ENCODE assay signal across 26 cellular contexts in genomic region chrX:65752294-65752693, GRCh38.
DNase-seq lines count a peak whose midpoint lies in the region; ATAC-seq, FAIRE-seq and TF ChIP-seq lines count a peak whose summit lies in the region.
"Had no signal": no experiment of that assay in that cellular context is flagged by ENCODE, and none has a peak within 500 bp of the region (broad histone marks: within the 10 kb centered on the region; RNA-seq: fewer than 3 reads in every experiment).

No MANE protein-coding gene starts in this region.

- H3K27ac ChIP-seq in GM12878 (ENCODE audit: control insufficient read depth, insufficient read depth) = no peak overlapping the region
- H3K27ac ChIP-seq: thoracic aorta had no signal

- SMC1A ChIA-PET in GM12878 (lab: Charles Lee; ENCODE audit: uncharacterized antibody, unreplicated experiment) = interaction anchor here (0.7 to 2.7 kb wide), 12 partner anchors 9 to 279 kb away, joined by 3 to 9 read pairs (median 4); no protein-coding TSS in a partner anchor

- H3K9me3 ChIP-seq in GM12878 (replicated peaks; ENCODE audit: control insufficient read depth, insufficient read depth, low read length) = no peaks in the 10 kb centered on the region
- H3K9me3 ChIP-seq: MG63, thoracic aorta had no signal

- TF ChIP-seq POLR2A in GM12878 (IDR thresholded peaks at IDR 0.05; ENCODE audit: low read depth, low read length) = no peak

- in situ Hi-C loops in GM12878 (cut with MboI) = no loop called here

- RAD21 ChIA-PET in GM12878 (lab: Charles Lee; ENCODE audit: unreplicated experiment) = interaction anchor here (2.3 to 2.6 kb wide), 2 partner anchors 30 to 156 kb away, joined by 7 to 14 read pairs; no protein-coding TSS in a partner anchor

- no peak for TF ChIP-seq RAD21 in GM12878 (IDR thresholded peaks at IDR 0.05; ENCODE audit: insufficient read depth, low read depth, low read length)

- no peak overlapping the region; the same call in 1 of the 2 replicates for H2AFZ ChIP-seq in GM12878 (ENCODE audit: control insufficient read depth, low read depth, low read length)
- H2AFZ ChIP-seq: GM23338 had no signal

- BruUV-seq in GM12878 (replicated peaks; lab: Mats Ljungman, UMichigan) = no TSS peak

- no peaks in the 10 kb centered on the region for H3K79me2 ChIP-seq in GM12878 (ENCODE audit: control insufficient read depth, insufficient read depth, low read length)

- H3K27ac Mint-ChIP-seq in activated CD8-positive, alpha-beta T cell treated with anti-CD3 and anti-CD28 coated beads, Interleukin-2, amount 10 ng/mL, durations not matched to agents 7 days and 5 days = no peak overlapping the region
- no peak overlapping the region for H3K27ac Mint-ChIP-seq in activated CD8-positive, alpha-beta T cell treated with anti-CD3 and anti-CD28 coated beads for 36 hours
- peak overlapping the region; percentile 52 for H3K27ac Mint-ChIP-seq in stimulated activated effector memory CD8-positive, alpha-beta T cell treated with anti-CD3 and anti-CD28 coated beads, Interleukin-12 subunit alpha, Interleukin-12 subunit beta, amount 100 ng/mL, for 72 hours
- H3K27ac Mint-ChIP-seq: activated CD4-positive, alpha-beta T cell treated with anti-CD3 and anti-CD28 coated beads for 36 hours; GM23338 had no signal

- no peak overlapping the region for H3K4me3 ChIP-seq in GM12878
- H3K4me3 ChIP-seq: GM23338, MG63, smooth muscle cell, thoracic aorta had no signal

- H3K9me3 Mint-ChIP-seq in activated CD8-positive, alpha-beta T cell treated with anti-CD3 and anti-CD28 coated beads, Interleukin-2, amount 10 ng/mL, durations not matched to agents 7 days and 5 days (ENCODE audit: insufficient read depth) = no peaks in the 10 kb centered on the region
- peaks cover 4% of the 10 kb centered on the region for H3K9me3 Mint-ChIP-seq in activated CD8-positive, alpha-beta T cell treated with anti-CD3 and anti-CD28 coated beads for 36 hours
- no peaks in the 10 kb centered on the region for H3K9me3 Mint-ChIP-seq in stimulated activated effector memory CD8-positive, alpha-beta T cell treated with anti-CD3 and anti-CD28 coated beads, Interleukin-12 subunit alpha, Interleukin-12 subunit beta, amount 100 ng/mL, for 72 hours
- H3K9me3 Mint-ChIP-seq: stimulated activated naive CD8-positive, alpha-beta T cell treated with anti-CD3 and anti-CD28 coated beads, Interleukin-15, amount 100 ng/mL, for 72 hours had no signal

- H3K4me2 ChIP-seq in GM12878 (ENCODE audit: control insufficient read depth, insufficient read depth) = no peak overlapping the region
- H3K4me2 ChIP-seq: GM23338, smooth muscle cell had no signal

- peak overlapping the region; percentile 18 for H3K4me3 Mint-ChIP-seq in activated CD8-positive, alpha-beta T cell treated with anti-CD3 and anti-CD28 coated beads, Interleukin-2, amount 10 ng/mL, durations not matched to agents 7 days and 5 days
- no peak overlapping the region for H3K4me3 Mint-ChIP-seq in activated CD8-positive, alpha-beta T cell treated with anti-CD3 and anti-CD28 coated beads for 36 hours
- H3K4me3 Mint-ChIP-seq in stimulated activated effector memory CD8-positive, alpha-beta T cell treated with anti-CD3 and anti-CD28 coated beads, Interleukin-12 subunit alpha, Interleukin-12 subunit beta, amount 100 ng/mL, for 72 hours = no peak overlapping the region
- H3K4me3 Mint-ChIP-seq: activated CD4-positive, alpha-beta T cell treated with anti-CD3 and anti-CD28 coated beads for 36 hours; GM23338 had no signal

- 6% methylated on average over 3 of the region's 3 CpGs for WGBS in GM12878 (ENCODE audit: insufficient coverage, insufficient replicate concordance, low lambda C conversion rate, missing lambda C conversion rate)

- no peak for TF ChIP-seq EP300 in GM12878 (IDR thresholded peaks at IDR 0.05; ENCODE audit: borderline replicate concordance in 1 of 2, control insufficient read depth in 1 of 2, low read depth in 2 of 2, low read length in 2 of 2)

- peaks cover 60% of the 10 kb centered on the region for H3K4me1 Mint-ChIP-seq in activated CD8-positive, alpha-beta T cell treated with anti-CD3 and anti-CD28 coated beads, Interleukin-2, amount 10 ng/mL, durations not matched to agents 7 days and 5 days (ENCODE audit: low read depth)
- peaks cover 61% of the 10 kb centered on the region for H3K4me1 Mint-ChIP-seq in activated CD8-positive, alpha-beta T cell treated with anti-CD3 and anti-CD28 coated beads for 36 hours (ENCODE audit: low read depth)
- peaks cover 45% of the 10 kb centered on the region for H3K4me1 Mint-ChIP-seq in stimulated activated effector memory CD8-positive, alpha-beta T cell treated with anti-CD3 and anti-CD28 coated beads, Interleukin-12 subunit alpha, Interleukin-12 subunit beta, amount 100 ng/mL, for 72 hours
- H3K4me1 Mint-ChIP-seq: GM23338 had no signal

- H4K20me1 ChIP-seq in GM12878 (ENCODE audit: control insufficient read depth, insufficient read depth) = no peaks in the 10 kb centered on the region

- H3K36me3 ChIP-seq in GM12878 (ENCODE audit: control insufficient read depth in 2 of 2, insufficient read depth in 2 of 2, low read length in 1 of 2) = no peaks in the 10 kb centered on the region
- H3K36me3 ChIP-seq: MG63, thoracic aorta had no signal

- FAIRE-seq in GM12878 (lab: Jason Lieb, UNC) = no peak
- FAIRE-seq: HTR-8/SVneo had no signal

- no peak for TF ChIP-seq CTCF in activated CD8-positive, alpha-beta T cell treated with anti-CD3 and anti-CD28 coated beads for 36 hours (IDR thresholded peaks at IDR 0.05)
- TF ChIP-seq CTCF in GM12878 (IDR thresholded peaks at IDR 0.05 in 2 of 3, conservative IDR thresholded peaks at IDR 0.05 in 1 of 3; ENCODE audit: control insufficient read depth in 2 of 3, extremely low read depth in 1 of 3, insufficient read depth in 1 of 3, low read depth in 3 of 3, low read length in 3 of 3) = no peak

- no peaks in the 10 kb centered on the region for H3K27me3 ChIP-seq in GM12878 (replicated peaks in 1 of 2; ENCODE audit: control insufficient read depth in 2 of 2, insufficient read depth in 2 of 2, low read length in 1 of 2)
- H3K27me3 ChIP-seq: MG63 had no signal

- DNase-seq in activated CD8-positive, alpha-beta T cell treated with anti-CD3 and anti-CD28 coated beads, Interleukin-2, amount 10 ng/mL, durations not matched to agents 7 days and 5 days = no peak
- no peak for DNase-seq in activated CD8-positive, alpha-beta T cell treated with anti-CD3 and anti-CD28 coated beads for 36 hours
- DNase-seq in GM12878 (ENCODE audit: low read depth, low spot score) (no peak), GM03348 (ENCODE audit: low spot score) (no peak), NCI-H1436 (lab: John Stamatoyannopoulos, UW) (no peak)
- no peak for DNase-seq in stimulated activated effector memory CD8-positive, alpha-beta T cell treated with anti-CD3 and anti-CD28 coated beads, Interleukin-12 subunit alpha, Interleukin-12 subunit beta, amount 100 ng/mL, for 72 hours (ENCODE audit: low spot score in 2 of 2)
- DNase-seq: 8988T; activated CD4-positive, alpha-beta T cell treated with anti-CD3 and anti-CD28 coated beads for 36 hours; activated T-cell treated with anti-CD3 and anti-CD28 coated beads, Interleukin-2, amount 50 U/mL, for 48 hours; central memory CD4-positive, alpha-beta T cell; erythroblast; MG63; NCI-H1417; NCI-H2081 treated with DMSO at 0.1 percent for 48 hours; NCI-H345; NCI-H69; right cardiac atrium; Right ventricle myocardium superior; stimulated activated naive CD8-positive, alpha-beta T cell treated with anti-CD3 and anti-CD28 coated beads, Interleukin-15, amount 100 ng/mL, for 72 hours; T-helper 9 cell had no signal

- H3K9ac ChIP-seq in GM12878 (ENCODE audit: control insufficient read depth, insufficient read depth, low read length) = no peak overlapping the region

- intact Hi-C loops in activated CD8-positive, alpha-beta T cell treated with anti-CD3 and anti-CD28 coated beads for 36 hours (cut with micrococcal nuclease) = no loop called here
- intact Hi-C loops in GM12878 (cut with micrococcal nuclease; ENCODE audit: unreplicated experiment) = no loop called here

- peaks cover 7% of the 10 kb centered on the region for H3K4me1 ChIP-seq in GM12878 (ENCODE audit: control insufficient read depth, insufficient read depth, low read length)

- POLR2A ChIA-PET in activated CD8-positive, alpha-beta T cell treated with anti-CD3 and anti-CD28 coated beads, Interleukin-2, amount 10 ng/mL, durations not matched to agents 7 days and 5 days (lab: Charles Lee) = no interaction called here
- POLR2A ChIA-PET in activated CD8-positive, alpha-beta T cell treated with anti-CD3 and anti-CD28 coated beads for 36 hours (lab: Charles Lee) = interaction anchor here (1.1 kb wide), 1 partner anchor 66 kb away, joined by 3 read pairs; no protein-coding TSS in a partner anchor
- POLR2A ChIA-PET in GM12878 (lab: Charles Lee) = interaction anchor here (0.9 to 1.3 kb wide), 3 partner anchors 15 to 46 kb away, joined by 3 read pairs; no protein-coding TSS in a partner anchor

- CTCF ChIA-PET in activated CD8-positive, alpha-beta T cell treated with anti-CD3 and anti-CD28 coated beads, Interleukin-2, amount 10 ng/mL, durations not matched to agents 7 days and 5 days (lab: Charles Lee) = interaction anchor here (1.2 to 1.8 kb wide), 2 partner anchors 31 to 234 kb away, joined by 3 to 7 read pairs; no protein-coding TSS in a partner anchor
- CTCF ChIA-PET in activated CD8-positive, alpha-beta T cell treated with anti-CD3 and anti-CD28 coated beads for 36 hours (lab: Charles Lee) = no interaction called here
- CTCF ChIA-PET in GM12878 (lab: Yijun Ruan, JAX) = interaction anchor here (1.3 to 2.3 kb wide), 2 partner anchors 155 to 158 kb away, joined by 3 to 7 read pairs; no protein-coding TSS in a partner anchor

- H3K27me3 Mint-ChIP-seq in activated CD8-positive, alpha-beta T cell treated with anti-CD3 and anti-CD28 coated beads, Interleukin-2, amount 10 ng/mL, durations not matched to agents 7 days and 5 days (ENCODE audit: low read depth) = no peaks in the 10 kb centered on the region
- H3K27me3 Mint-ChIP-seq in activated CD8-positive, alpha-beta T cell treated with anti-CD3 and anti-CD28 coated beads for 36 hours = no peaks in the 10 kb centered on the region
- H3K27me3 Mint-ChIP-seq: activated CD4-positive, alpha-beta T cell treated with anti-CD3 and anti-CD28 coated beads for 36 hours; stimulated activated naive CD8-positive, alpha-beta T cell treated with anti-CD3 and anti-CD28 coated beads, Interleukin-15, amount 100 ng/mL, for 72 hours had no signal

- no peak for ATAC-seq in activated CD8-positive, alpha-beta T cell treated with anti-CD3 and anti-CD28 coated beads, Interleukin-2, amount 10 ng/mL, durations not matched to agents 7 days and 5 days
- ATAC-seq in activated CD8-positive, alpha-beta T cell treated with anti-CD3 and anti-CD28 coated beads for 36 hours = no peak
- peak; percentile 48 for ATAC-seq in GM21723 (IDR thresholded peaks at IDR 0.05; ENCODE audit: unreplicated experiment)
- ATAC-seq in GM12878 = peak; percentile 58
- no peak for ATAC-seq in stimulated activated effector memory CD8-positive, alpha-beta T cell treated with anti-CD3 and anti-CD28 coated beads, Interleukin-12 subunit alpha, Interleukin-12 subunit beta, amount 100 ng/mL, for 72 hours
- no peak for ATAC-seq in HG02885 (IDR thresholded peaks at IDR 0.05; ENCODE audit: poor library complexity, unreplicated experiment)
- ATAC-seq: activated CD4-positive, alpha-beta T cell treated with anti-CD3 and anti-CD28 coated beads for 36 hours; GM23338; right cardiac atrium; stimulated activated naive CD8-positive, alpha-beta T cell treated with anti-CD3 and anti-CD28 coated beads, Interleukin-15, amount 100 ng/mL, for 72 hours had no signal

- H3K36me3 Mint-ChIP-seq in activated CD8-positive, alpha-beta T cell treated with anti-CD3 and anti-CD28 coated beads, Interleukin-2, amount 10 ng/mL, durations not matched to agents 7 days and 5 days (ENCODE audit: low read depth) = peaks cover 23% of the 10 kb centered on the region
- peaks cover 4% of the 10 kb centered on the region for H3K36me3 Mint-ChIP-seq in activated CD8-positive, alpha-beta T cell treated with anti-CD3 and anti-CD28 coated beads for 36 hours (ENCODE audit: low read depth)
- peaks cover 15% of the 10 kb centered on the region for H3K36me3 Mint-ChIP-seq in stimulated activated effector memory CD8-positive, alpha-beta T cell treated with anti-CD3 and anti-CD28 coated beads, Interleukin-12 subunit alpha, Interleukin-12 subunit beta, amount 100 ng/mL, for 72 hours

Comparison
In these comparisons a context has a peak if more than half of its experiments do, and no peak if none do; other contexts are left out.
1. ATAC-seq: peak in GM21723 (single experiment) and GM12878 (single experiment); none in activated CD8-positive, alpha-beta T cell treated with anti-CD3 and anti-CD28 coated beads, Interleukin-2, amount 10 ng/mL, durations not matched to agents 7 days and 5 days (single experiment), activated CD8-positive, alpha-beta T cell treated with anti-CD3 and anti-CD28 coated beads for 36 hours (single experiment), stimulated activated effector memory CD8-positive, alpha-beta T cell treated with anti-CD3 and anti-CD28 coated beads, Interleukin-12 subunit alpha, Interleukin-12 subunit beta, amount 100 ng/mL, for 72 hours (single experiment) and HG02885 (single experiment).